ENCODE assay signal across 18 cellular contexts in genomic region chr1:192866224-192866868, GRCh38.
"Had no signal": no experiment of that assay in that cellular context is flagged by ENCODE, and none has a peak within 500 bp of the region (broad histone marks: within the 10 kb centered on the region; RNA-seq: fewer than 3 reads in every experiment).

No MANE protein-coding gene starts in this region.

- H3K9me3 Mint-ChIP-seq: activated CD4-positive, alpha-beta T cell treated with anti-CD3 and anti-CD28 coated beads, Interleukin-2, amount 10 ng/mL, durations not matched to agents 7 days and 5 days; activated T-cell treated with anti-CD3 and anti-CD28 coated beads, Interleukin-2, amount 50 U/mL, for 72 hours; neural progenitor cell; stimulated activated effector memory CD8-positive, alpha-beta T cell treated with anti-CD3 and anti-CD28 coated beads, Interleukin-12 subunit alpha, Interleukin-12 subunit beta, amount 100 ng/mL, for 72 hours had no signal

- H3K4me3 ChIP-seq: body of pancreas, colonic mucosa, esophagus muscularis mucosa, neural progenitor cell, pancreas, thoracic aorta had no signal

- H3K27me3 Mint-ChIP-seq: activated CD4-positive, alpha-beta T cell treated with anti-CD3 and anti-CD28 coated beads, Interleukin-2, amount 10 ng/mL, durations not matched to agents 7 days and 5 days; activated naive CD8-positive, alpha-beta T cell had no signal

- H3K27ac Mint-ChIP-seq: activated CD4-positive, alpha-beta T cell treated with anti-CD3 and anti-CD28 coated beads, Interleukin-2, amount 10 ng/mL, durations not matched to agents 7 days and 5 days; activated naive CD8-positive, alpha-beta T cell; activated T-cell treated with anti-CD3 and anti-CD28 coated beads, Interleukin-2, amount 50 U/mL, for 72 hours; neural progenitor cell; stimulated activated effector memory CD8-positive, alpha-beta T cell treated with anti-CD3 and anti-CD28 coated beads, Interleukin-12 subunit alpha, Interleukin-12 subunit beta, amount 100 ng/mL, for 72 hours; T-helper 17 cell had no signal

- FAIRE-seq: pancreas, urothelium cell line had no signal

- H3K27me3 ChIP-seq: body of pancreas, colonic mucosa, esophagus muscularis mucosa, neural progenitor cell, pancreas had no signal

- H2AFZ ChIP-seq: neural progenitor cell had no signal

- ATAC-seq: activated T-cell treated with anti-CD3 and anti-CD28 coated beads, Interleukin-2, amount 50 U/mL, for 72 hours; body of pancreas; stimulated activated effector memory CD8-positive, alpha-beta T cell treated with anti-CD3 and anti-CD28 coated beads, Interleukin-12 subunit alpha, Interleukin-12 subunit beta, amount 100 ng/mL, for 72 hours; T-helper 17 cell had no signal

- H3K4me1 ChIP-seq: colonic mucosa, esophagus muscularis mucosa, neural progenitor cell had no signal

- DNase-seq: activated CD4-positive, alpha-beta T cell treated with anti-CD3 and anti-CD28 coated beads, Interleukin-2, amount 10 ng/mL, durations not matched to agents 7 days and 5 days; activated CD8-positive, alpha-beta memory T cell treated with anti-CD3 and anti-CD28 coated beads, Interleukin-2, amount 50 U/mL, for 48 hours; activated gamma-delta T cell treated with Interleukin-2 at 50 U/mL for 16 hours; activated T-cell treated with anti-CD3 and anti-CD28 coated beads, Interleukin-2, amount 50 U/mL, for 72 hours; amygdala; body of pancreas; central memory CD4-positive, alpha-beta T cell; colonic mucosa; glutamatergic neuron; mammary epithelial cell; pancreas; T-helper 17 cell had no signal

- H3K36me3 ChIP-seq: colonic mucosa, esophagus muscularis mucosa, neural progenitor cell, pancreas, thoracic aorta had no signal

- H3K27ac ChIP-seq: colonic mucosa, esophagus muscularis mucosa, neural progenitor cell, pancreas, thoracic aorta had no signal

- H3K4me3 Mint-ChIP-seq: activated CD4-positive, alpha-beta T cell treated with anti-CD3 and anti-CD28 coated beads, Interleukin-2, amount 10 ng/mL, durations not matched to agents 7 days and 5 days; activated naive CD8-positive, alpha-beta T cell; activated T-cell treated with anti-CD3 and anti-CD28 coated beads, Interleukin-2, amount 50 U/mL, for 72 hours; neural progenitor cell; stimulated activated effector memory CD8-positive, alpha-beta T cell treated with anti-CD3 and anti-CD28 coated beads, Interleukin-12 subunit alpha, Interleukin-12 subunit beta, amount 100 ng/mL, for 72 hours; T-helper 17 cell had no signal

- H3K4me2 ChIP-seq: neural progenitor cell had no signal

- H3K36me3 Mint-ChIP-seq: activated naive CD8-positive, alpha-beta T cell; neural progenitor cell; stimulated activated effector memory CD8-positive, alpha-beta T cell treated with anti-CD3 and anti-CD28 coated beads, Interleukin-12 subunit alpha, Interleukin-12 subunit beta, amount 100 ng/mL, for 72 hours had no signal

- H3K4me1 Mint-ChIP-seq: activated CD4-positive, alpha-beta T cell treated with anti-CD3 and anti-CD28 coated beads, Interleukin-2, amount 10 ng/mL, durations not matched to agents 7 days and 5 days; neural progenitor cell; stimulated activated effector memory CD8-positive, alpha-beta T cell treated with anti-CD3 and anti-CD28 coated beads, Interleukin-12 subunit alpha, Interleukin-12 subunit beta, amount 100 ng/mL, for 72 hours; T-helper 17 cell had no signal

- H3K9me3 ChIP-seq: body of pancreas, colonic mucosa, esophagus muscularis mucosa, pancreas, thoracic aorta had no signal
